32 cellular contexts compared by ENCODE assay signal in genomic region chr6:134732761-134733160, GRCh38.
"Had no signal": no experiment of that assay in that cellular context is flagged by ENCODE, and none has a peak within 500 bp of the region (broad histone marks: within the 10 kb centered on the region; RNA-seq: fewer than 3 reads in every experiment).

No MANE protein-coding gene starts in this region.

- H3K4me2 ChIP-seq: neural progenitor cell, smooth muscle cell had no signal

- H3K4me1 ChIP-seq: ascending aorta, neural progenitor cell, parathyroid adenoma, psoas muscle, sigmoid colon, uterus had no signal

- H3K9me3 ChIP-seq: ascending aorta, psoas muscle, sigmoid colon, uterus had no signal

- H3K79me2 ChIP-seq: parathyroid adenoma had no signal

- H2AFZ ChIP-seq: neural progenitor cell, parathyroid adenoma had no signal

- H3K4me3 ChIP-seq: ascending aorta, coronary artery, dorsolateral prefrontal cortex, neural progenitor cell, psoas muscle, sigmoid colon, smooth muscle cell, uterus had no signal

- DNase-seq: activated CD4-positive, alpha-beta memory T cell treated with anti-CD3 and anti-CD28 coated beads, Interleukin-2, amount 10 ng/mL, durations not matched to agents 7 days and 5 days; activated CD4-positive, alpha-beta T cell treated with anti-CD3 and anti-CD28 coated beads, Interleukin-2, amount 10 ng/mL, durations not matched to agents 24 days and 14 days; activated CD4-positive, CD25-positive, alpha-beta regulatory T cell treated with anti-CD3 and anti-CD28 coated beads, Interleukin-2, amount 50 U/mL, for 72 hours; activated CD8-positive, alpha-beta memory T cell treated with anti-CD3 and anti-CD28 coated beads, Interleukin-2, amount 50 U/mL, for 48 hours; activated gamma-delta T cell; activated naive CD4-positive, alpha-beta T cell treated with anti-CD3 and anti-CD28 coated beads, Interleukin-2, amount 10 ng/mL, durations not matched to agents 7 days and 5 days; activated naive CD8-positive, alpha-beta T cell treated with anti-CD3 and anti-CD28 coated beads, Interleukin-2, amount 10 ng/mL, durations not matched to agents 7 days and 5 days; activated T-cell treated with anti-CD3 and anti-CD28 coated beads, Interleukin-2, amount 50 U/mL, for 24 hours; brain microvascular endothelial cell; dorsolateral prefrontal cortex; effector memory CD4-positive, alpha-beta T cell; erythroblast; head of caudate nucleus; hippocampal formation; left colon; mammary epithelial cell; natural killer cell; occipital lobe; psoas muscle; sigmoid colon; stimulated activated CD4-positive, alpha-beta T cell treated with anti-CD3 and anti-CD28 coated beads, Interleukin-1b, Interleukin-23, amount 100 ng/mL, for 48 hours; stimulated activated CD4-positive, alpha-beta T cell treated with anti-CD3 and anti-CD28 coated beads, Interleukin-4, amount 100 ng/mL, for 4 hours; stimulated activated CD8-positive, alpha-beta memory T cell treated with anti-CD3 and anti-CD28 coated beads, Interleukin-4, amount 100 ng/mL, for 48 hours; stimulated activated naive CD8-positive, alpha-beta T cell treated with anti-CD3 and anti-CD28 coated beads, Interleukin-15, amount 100 ng/mL, for 72 hours; substantia nigra; uterus had no signal

- H3K27me3 ChIP-seq: ascending aorta, brain microvascular endothelial cell, dorsolateral prefrontal cortex, neural progenitor cell, sigmoid colon, uterus had no signal

- H3K27ac ChIP-seq: ascending aorta, brain microvascular endothelial cell, coronary artery, dorsolateral prefrontal cortex, neural progenitor cell, parathyroid adenoma, psoas muscle, sigmoid colon, uterus had no signal

- H3K36me3 ChIP-seq: ascending aorta, brain microvascular endothelial cell, neural progenitor cell, sigmoid colon, uterus had no signal

- ATAC-seq: left colon; natural killer cell; psoas muscle; stimulated activated memory B cell treated with anti-CD40 and anti-IgM and Interleukin-4, amounts not matched to agents 10 μg/mL and 1 μg/mL and 100 μg/mL, for 72 hours; stimulated activated naive CD8-positive, alpha-beta T cell treated with anti-CD3 and anti-CD28 coated beads, Interleukin-15, amount 100 ng/mL, for 72 hours had no signal

- H3K9ac ChIP-seq: neural progenitor cell, parathyroid adenoma had no signal
